In genomic region chr1:217333939-217334338, GRCh38 we compare ENCODE assay signal across 1 cellular context.
TF ChIP-seq lines count a peak whose summit lies in the region.

No MANE protein-coding gene starts in this region.

TF ChIP-seq in HepG2, 621 proteins besides CTCF, POLR2A, EP300 and RAD21 (continued from another document):
- TF ChIP-seq ZBTB40 (IDR thresholded peaks at IDR 0.05) (no peak), ZBTB40 (CRISPR knock-in tag; IDR thresholded peaks at IDR 0.05) (no peak), DBP (CRISPR knock-in tag; IDR thresholded peaks at IDR 0.05; ENCODE audit: not compliant biosample characterization) (no peak), ZNF326 (CRISPR knock-in tag; IDR thresholded peaks at IDR 0.05; ENCODE audit: borderline replicate concordance) (no peak), MED13 (CRISPR knock-in tag; IDR thresholded peaks at IDR 0.05) (no peak)
